In genomic region chr14:99441157-99441870, GRCh38 we compare ENCODE assay signal across 15 cellular contexts. TPM values are rescaled to one million over a fixed set of nuclear protein-coding genes. Genes with fewer than 3 reads are reported as not detected.
DNase-seq lines count a peak whose midpoint lies in the region; FAIRE-seq and TF ChIP-seq lines count a peak whose summit lies in the region.
"Had no signal": no experiment of that assay in that cellular context is flagged by ENCODE, and none has a peak within 500 bp of the region (broad histone marks: within the 10 kb centered on the region; RNA-seq: fewer than 3 reads in every experiment).

No MANE protein-coding gene starts in this region.

- no peaks in the 10 kb centered on the region for H3K79me2 ChIP-seq in Loucy (ENCODE audit: insufficient read depth, low read length)

- no peaks in the 10 kb centered on the region for H4K20me1 ChIP-seq in Loucy (ENCODE audit: insufficient read depth, low read length, poor library complexity, severe bottlenecking)

- H2AFZ ChIP-seq in Loucy (ENCODE audit: low read length) = no peak overlapping the region
- H2AFZ ChIP-seq: parathyroid adenoma had no signal

- no peak overlapping the region for H3K4me3 Mint-ChIP-seq in nephron progenitor cell
- H3K4me3 Mint-ChIP-seq: IgD-negative memory B cell had no signal

- peaks cover 4% of the 10 kb centered on the region for H3K27me3 Mint-ChIP-seq in nephron progenitor cell (ENCODE audit: low read depth, poor library complexity)
- H3K27me3 Mint-ChIP-seq: IgD-negative memory B cell had no signal

- H3K9me3 Mint-ChIP-seq in nephron progenitor cell = no peaks in the 10 kb centered on the region
- H3K9me3 Mint-ChIP-seq: IgD-negative memory B cell had no signal

- peak; percentile 5 for TF ChIP-seq CTCF in GM06990 (IDR thresholded peaks at IDR 0.05; ENCODE audit: insufficient read depth, low read length, poor library complexity, severe bottlenecking)
- TF ChIP-seq CTCF in Loucy (conservative IDR thresholded peaks at IDR 0.05; ENCODE audit: low read length) = peak; percentile 29; the same call in 1 of the 2 replicates
- TF ChIP-seq CTCF in nephron progenitor cell (IDR thresholded peaks at IDR 0.05) = peak; percentile 25
- TF ChIP-seq CTCF in esophagus squamous epithelium (IDR thresholded peaks at IDR 0.05) = no peak

- H3K4me3 ChIP-seq in GM06990 (replicated peaks; ENCODE audit: low read depth, low read length) = no peak overlapping the region
- H3K4me3 ChIP-seq in Loucy (ENCODE audit: low read length, poor library complexity, severe bottlenecking) = no peak overlapping the region
- no peak overlapping the region for H3K4me3 ChIP-seq in esophagus squamous epithelium
- H3K4me3 ChIP-seq: Peyer's patch, thyroid gland had no signal

- no peaks in the 10 kb centered on the region for H3K9me2 ChIP-seq in Loucy (replicated peaks; ENCODE audit: low read depth, low read length)

- no peak for FAIRE-seq in frontal cortex (lab: Jason Lieb, UNC)

- H3K36me3 Mint-ChIP-seq in nephron progenitor cell (ENCODE audit: low read depth) = peaks cover 50% of the 10 kb centered on the region

- H3F3A ChIP-seq in Loucy (ENCODE audit: low read depth) = no peaks in the 10 kb centered on the region

- H3K27ac ChIP-seq in esophagus squamous epithelium = no peak overlapping the region
- H3K27ac ChIP-seq: parathyroid adenoma, Peyer's patch, thyroid gland had no signal

- H3K9me3 ChIP-seq in Loucy (ENCODE audit: insufficient read depth, low read depth, low read length) = no peaks in the 10 kb centered on the region
- H3K9me3 ChIP-seq in esophagus squamous epithelium = no peaks in the 10 kb centered on the region
- H3K9me3 ChIP-seq: Peyer's patch, thyroid gland had no signal

- H3K36me3 ChIP-seq in GM06990 (ENCODE audit: control insufficient read depth, insufficient read depth, low read length) (peaks cover 13% of the 10 kb centered on the region), Loucy (ENCODE audit: insufficient read depth, low read length) (peaks cover 59% of the 10 kb centered on the region; the same call in 1 of the 2 replicates), esophagus squamous epithelium (peaks cover 0 to 96% (median 0%) of the 10 kb centered on the region in 3 donors)

- no peak for TF ChIP-seq POLR2A in esophagus squamous epithelium (IDR thresholded peaks at IDR 0.05)

- WGBS in esophagus squamous epithelium, 2 donors = 94 to 96% methylated on average over 8 to 9 of the region's 11 CpGs

- H3K4me1 ChIP-seq in Loucy (ENCODE audit: insufficient read depth, low read length, poor library complexity, severe bottlenecking) (peaks cover 17% of the 10 kb centered on the region), esophagus squamous epithelium (peaks cover 0 to 8% (median 7%) of the 10 kb centered on the region in 3 donors)
- H3K4me1 ChIP-seq: Peyer's patch had no signal

- no peak overlapping the region for H3K4me2 ChIP-seq in Loucy (ENCODE audit: low read depth, low read length, poor library complexity, severe bottlenecking)

- DNase-seq in GM06990 (ENCODE audit: extremely low read depth, insufficient read length) = no peak
- DNase-seq in ecto neural progenitor cell (ENCODE audit: low spot score) = peak; percentile 51
- peak; percentile 18 for DNase-seq in nephron progenitor cell
- DNase-seq in esophagus squamous epithelium (lab: John Stamatoyannopoulos, UW) = no peak
- no peak for DNase-seq in activated CD4-positive, alpha-beta T cell treated with anti-CD3 and anti-CD28 coated beads, Interleukin-2, amount 50 U/mL, for 4 hours
- DNase-seq in frontal cortex (ENCODE audit: low spot score in 2 of 2) = no peak
- no peak for DNase-seq in activated gamma-delta T cell (lab: John Stamatoyannopoulos, UW)
- DNase-seq: activated CD4-positive, CD25-positive, alpha-beta regulatory T cell; DMS53; NCI-H2107; Peyer's patch; thyroid gland had no signal

- no peaks in the 10 kb centered on the region for H3K27me3 ChIP-seq in GM06990 (replicated peaks; ENCODE audit: control insufficient read depth, insufficient read depth, low read length)
- no peaks in the 10 kb centered on the region for H3K27me3 ChIP-seq in Loucy (ENCODE audit: insufficient read depth, low read length, poor library complexity, severe bottlenecking)
- H3K27me3 ChIP-seq in esophagus squamous epithelium = no peaks in the 10 kb centered on the region
- H3K27me3 ChIP-seq: Peyer's patch, thyroid gland had no signal

- H3K9ac ChIP-seq in Loucy (ENCODE audit: low read depth, low read length, poor library complexity, severe bottlenecking) = no peak overlapping the region
- H3K9ac ChIP-seq: parathyroid adenoma had no signal

- peaks cover 22% of the 10 kb centered on the region for H3K4me1 Mint-ChIP-seq in nephron progenitor cell

- H3K27ac Mint-ChIP-seq in nephron progenitor cell = peak overlapping the region; percentile 69
- H3K27ac Mint-ChIP-seq: IgD-negative memory B cell had no signal

- intact Hi-C loops in esophagus squamous epithelium (cut with DNase I) = no loop called here

RNA-seq across cellular contexts. Expression of gene SETD3, which starts 39.3 kb away (rescaled TPM):
- 10 to 100 TPM; 29.1 to 65.4 (median 36.3) TPM for total RNA-seq in esophagus squamous epithelium
- total RNA-seq in frontal cortex = 119 TPM

RNA-seq across cellular contexts. Expression of gene CCNK, which starts 39.9 kb away (rescaled TPM):
- total RNA-seq in esophagus squamous epithelium = 10 to 100 TPM; 13.4 to 39.9 (median 29.5) TPM
- total RNA-seq in frontal cortex = 19.2 TPM

Comparison
In these comparisons a context has a peak if more than half of its experiments do, and no peak if none do; other contexts are left out.
1. DNase-seq: peak in ecto neural progenitor cell (single experiment) and nephron progenitor cell (single experiment); none in GM06990 (single experiment), esophagus squamous epithelium (single experiment), activated CD4-positive, alpha-beta T cell treated with anti-CD3 and anti-CD28 coated beads, Interleukin-2, amount 50 U/mL, for 4 hours (0 of 2), frontal cortex (0 of 2) and activated gamma-delta T cell (single experiment).
2. CTCF ChIP-seq: peak in GM06990 (single experiment), Loucy (single experiment) and nephron progenitor cell (single experiment); none in esophagus squamous epithelium (0 of 6).